Comparison of ENCODE assay signal across 24 cellular contexts in genomic region chr2:142020368-142020767, GRCh38.
"Had no signal": no experiment of that assay in that cellular context is flagged by ENCODE, and none has a peak within 500 bp of the region (broad histone marks: within the 10 kb centered on the region; RNA-seq: fewer than 3 reads in every experiment).

No MANE protein-coding gene starts in this region.

- H3K4me3 ChIP-seq: ascending aorta, K562, Peyer's patch, SJSA1 had no signal

- ATAC-seq: activated CD8-positive, alpha-beta memory T cell treated with anti-CD3 and anti-CD28 coated beads, Interleukin-2, amount 10 ng/mL, durations not matched to agents 7 days and 5 days; K562; T-helper 17 cell had no signal

- H3K9me3 ChIP-seq: ascending aorta, Peyer's patch, SJSA1 had no signal

- H3K27ac ChIP-seq: ascending aorta, Peyer's patch, RWPE1, SJSA1 had no signal

- H3K36me3 ChIP-seq: ascending aorta, Peyer's patch, SJSA1 had no signal

- H3K27me3 ChIP-seq: ascending aorta, Peyer's patch, SJSA1 had no signal

- H3K4me1 ChIP-seq: ascending aorta, Peyer's patch, SJSA1 had no signal

- DNase-seq: activated B cell treated with CpG ODN at 0.5 μM for 24 hours; activated CD4-positive, alpha-beta T cell treated with anti-CD3 and anti-CD28 coated beads for 1 hour; activated CD4-positive, alpha-beta T cell treated with anti-CD3 and anti-CD28 coated beads, Interleukin-2, amount 10 ng/mL, durations not matched to agents 24 days and 14 days; activated CD4-positive, alpha-beta T cell treated with anti-CD3 and anti-CD28 coated beads, Interleukin-2, amount 50 U/mL, for 48 hours; activated CD8-positive, alpha-beta memory T cell treated with anti-CD3 and anti-CD28 coated beads, Interleukin-2, amount 10 ng/mL, durations not matched to agents 7 days and 5 days; activated effector memory CD4-positive, alpha-beta T cell treated with Interleukin-2 at 50 U/mL for 16 hours; activated naive CD4-positive, alpha-beta T cell; activated T-cell treated with anti-CD3 and anti-CD28 coated beads, Interleukin-2, amount 50 U/mL, for 24 hours; amniotic stem cell; Karpas-422; MM.1S; NCI-H1105; NCI-H1436; NCI-H187; NCI-H2081; NCI-H510A treated with DMSO at 0.1 percent for 48 hours; Peyer's patch; SHP77; T-helper 17 cell; T-helper 9 cell had no signal
